In genomic region chr19:4640247-4641000, GRCh38 we compare ENCODE assay signal across 8 cellular contexts. TPM values are rescaled to one million over a fixed set of nuclear protein-coding genes. Genes with fewer than 3 reads are reported as not detected.
A peak's percentile ranks its signal among the peaks of the same experiment; 100 is the strongest.
DNase-seq lines count a peak whose midpoint lies in the region; ATAC-seq and TF ChIP-seq lines count a peak whose summit lies in the region.

No MANE protein-coding gene starts in this region.

- peak overlapping the region; percentile 66 to 92 (median 78) for H3K4me3 ChIP-seq in Peyer's patch
- peak overlapping the region; percentile 80 for H3K4me3 ChIP-seq in fibroblast of the aortic adventitia (ENCODE audit: low read depth, low read length)
- H3K4me3 ChIP-seq in sigmoid colon, result peak overlapping the region; percentile 91 to 99 (median 94)

- H3K9me3 ChIP-seq in Peyer's patch, result no peaks in the 10 kb centered on the region
- no peaks in the 10 kb centered on the region for H3K9me3 ChIP-seq in sigmoid colon

- peaks cover 0 to 33% (median 10%) of the 10 kb centered on the region in 4 donors for H3K4me1 ChIP-seq in Peyer's patch
- peaks cover 0 to 55% (median 36%) of the 10 kb centered on the region in 4 donors for H3K4me1 ChIP-seq in sigmoid colon

- no peak for TF ChIP-seq EP300 in sigmoid colon (IDR thresholded peaks at IDR 0.05)

- TF ChIP-seq CTCF in GM13977 (IDR thresholded peaks at IDR 0.05; ENCODE audit: extremely low read depth, insufficient read depth, missing control alignments), result no peak
- no peak for TF ChIP-seq CTCF in Peyer's patch (IDR thresholded peaks at IDR 0.05)
- no peak for TF ChIP-seq CTCF in fibroblast of the aortic adventitia (IDR thresholded peaks at IDR 0.05; ENCODE audit: insufficient read depth, low read length)
- no peak for TF ChIP-seq CTCF in sigmoid colon (IDR thresholded peaks at IDR 0.05)

- in situ Hi-C loops in GM13977 (cut with MboI; ENCODE audit: low pct_unique_long_range_greater_than_20kb, low sequenced_read_pairs, unreplicated experiment), result no loop called here

- TF ChIP-seq POLR2A in Peyer's patch (IDR thresholded peaks at IDR 0.05), result no peak
- no peak for TF ChIP-seq POLR2A in sigmoid colon (IDR thresholded peaks at IDR 0.05)

- peak overlapping the region; percentile 51 to 79 (median 76) for H3K27ac ChIP-seq in Peyer's patch
- H3K27ac ChIP-seq in sigmoid colon, result peak overlapping the region; percentile 69 to 97 (median 95)

- WGBS in sigmoid colon, 2 donors, result 27 to 63% methylated on average over 17 of the region's 17 CpGs

- H3K27me3 ChIP-seq in Peyer's patch (no peaks in the 10 kb centered on the region), sigmoid colon (no peaks in the 10 kb centered on the region)

- intact Hi-C loops in sigmoid colon (cut with DNase I), result loop anchor here (10.0 kb wide), 1 partner anchor 676 kb away; no protein-coding TSS in a partner anchor

- H3K36me3 ChIP-seq in Peyer's patch (no peaks in the 10 kb centered on the region), sigmoid colon (no peaks in the 10 kb centered on the region)

- DNase-seq in GM13977 (ENCODE audit: low spot score) (peak; percentile 44), Peyer's patch (peak in 2 of 3 donors; percentile 64 to 65), fibroblast of the aortic adventitia (ENCODE audit: low read depth) (no peak), sigmoid colon (no peak), kidney tubule cell (ENCODE audit: low spot score) (no peak), DMS 273 (lab: John Stamatoyannopoulos, UW; ENCODE audit: unreplicated experiment) (no peak)

- ATAC-seq in GM21423 (IDR thresholded peaks at IDR 0.05; ENCODE audit: unreplicated experiment) (no peak), HG02610 (IDR thresholded peaks at IDR 0.05; ENCODE audit: unreplicated experiment) (no peak)

RNA-seq across cellular contexts. Expression of gene TNFAIP8L1, which starts 1.1 kb away (rescaled TPM):
- 10 to 100 TPM in 2 of 4 donors, 1 to 10 TPM in 2; 7.0 to 16.5 (median 11.0) TPM for total RNA-seq in Peyer's patch
- total RNA-seq in fibroblast of the aortic adventitia (ENCODE audit: low replicate concordance), result 1.1 and 2.3 TPM in 2 replicates
- 10 to 100 TPM; 18.9 to 25.2 (median 20.0) TPM for total RNA-seq in sigmoid colon
- polyA plus RNA-seq in sigmoid colon, result 10 to 100 TPM in 1 of 3 donors, 1 to 10 TPM in 2; 3.7 to 17.1 (median 4.8) TPM

RNA-seq across cellular contexts. Expression of gene MYDGF, which starts 29.7 kb away (rescaled TPM):
- 10 to 100 TPM in 3 of 4 donors, 1 to 10 TPM in 1; 9.9 to 45.9 (median 40.3) TPM for total RNA-seq in Peyer's patch
- 61.2 and 112 TPM in 2 replicates for total RNA-seq in fibroblast of the aortic adventitia (ENCODE audit: low replicate concordance)
- total RNA-seq in sigmoid colon, result 10 to 100 TPM; 25.7 to 37.4 (median 34.0) TPM
- polyA plus RNA-seq in sigmoid colon, result 100 to 1,000 TPM in 1 of 3 donors, 10 to 100 TPM in 2; 34.2 to 200 (median 55.3) TPM

Comparison
In these comparisons a context has a peak if more than half of its experiments do, and no peak if none do; other contexts are left out.
1. DNase-seq: peak in GM13977 (single experiment) and Peyer's patch (2 of 3); none in fibroblast of the aortic adventitia (single experiment), sigmoid colon (single experiment), kidney tubule cell (single experiment) and DMS 273 (single experiment).
2. Peak in every context shown above with its lines, with median percentiles within 50 percentile points of each other: H3K4me3 ChIP-seq.